1 cellular context compared by ENCODE assay signal in genomic region chr5:181223041-181223728, GRCh38.
TF ChIP-seq lines count a peak whose summit lies in the region.

Gene TRIM41 (plus strand): TSS chr5:181223281. CDS start chr5:181224000, 719 bp downstream.

TF ChIP-seq in HepG2, 621 proteins besides CTCF, POLR2A, EP300 and RAD21 (continued from another document and continues in another):
- TF ChIP-seq ZNF776 (CRISPR knock-in tag; IDR thresholded peaks at IDR 0.05) (peak; percentile 85), ZNF281 (CRISPR knock-in tag; IDR thresholded peaks at IDR 0.05; ENCODE audit: borderline replicate concordance) (no peak), HHEX (CRISPR knock-in tag; IDR thresholded peaks at IDR 0.05) (no peak), TOPORS (CRISPR knock-in tag; IDR thresholded peaks at IDR 0.05) (no peak), ZNF337 (CRISPR knock-in tag; IDR thresholded peaks at IDR 0.05; ENCODE audit: borderline replicate concordance, low read depth) (no peak), U2AF1 (optimal IDR thresholded peaks at IDR 0.05; ENCODE audit: low read depth, low read length) (peak; percentile 100), ZNF660 (CRISPR knock-in tag; IDR thresholded peaks at IDR 0.05; ENCODE audit: borderline replicate concordance, low read depth) (no peak), NCOA5 (CRISPR knock-in tag; IDR thresholded peaks at IDR 0.05) (no peak), ZNF34 (CRISPR knock-in tag; IDR thresholded peaks at IDR 0.05; ENCODE audit: borderline replicate concordance) (no peak; the same call in 1 of the 2 replicates), KDM1A (CRISPR knock-in tag; IDR thresholded peaks at IDR 0.05) (no peak), ZNF383 (CRISPR knock-in tag; IDR thresholded peaks at IDR 0.05; ENCODE audit: borderline replicate concordance) (peak; percentile 89; the same call in 1 of the 2 replicates), ZNF205 (CRISPR knock-in tag; IDR thresholded peaks at IDR 0.05) (0 out of 2 replicates have a peak, but pooled peaks have one; percentile 16), ZC3H13 (CRISPR knock-in tag; IDR thresholded peaks at IDR 0.05) (0 out of 2 replicates have a peak, but pooled peaks have one; percentile 17), ZNF550 (CRISPR knock-in tag; IDR thresholded peaks at IDR 0.05; ENCODE audit: borderline replicate concordance) (0 out of 2 replicates have a peak, but pooled peaks have one; percentile 51), TSC22D2 (CRISPR knock-in tag; IDR thresholded peaks at IDR 0.05; ENCODE audit: borderline replicate concordance) (no peak), ZNF770 (CRISPR knock-in tag; IDR thresholded peaks at IDR 0.05) (0 out of 2 replicates have a peak, but pooled peaks have one; percentile 37), ZBTB37 (CRISPR knock-in tag; IDR thresholded peaks at IDR 0.05) (0 out of 2 replicates have a peak, but pooled peaks have one; percentile 37), ZNF446 (CRISPR knock-in tag; IDR thresholded peaks at IDR 0.05) (no peak; the same call in 1 of the 2 replicates), EZH2 (conservative IDR thresholded peaks at IDR 0.05; ENCODE audit: low read depth, low read length) (no peak), ZNF503 (CRISPR knock-in tag; IDR thresholded peaks at IDR 0.05) (no peak; the same call in 1 of the 2 replicates), SNAPC2 (CRISPR knock-in tag; IDR thresholded peaks at IDR 0.05) (peak; percentile 86), FOXO1 (CRISPR knock-in tag; IDR thresholded peaks at IDR 0.05) (peak; percentile 18), ZBED4 (CRISPR knock-in tag; IDR thresholded peaks at IDR 0.05; ENCODE audit: borderline replicate concordance) (no peak; the same call in 1 of the 2 replicates), JDP2 (CRISPR knock-in tag; IDR thresholded peaks at IDR 0.05; ENCODE audit: borderline replicate concordance) (no peak; the same call in 1 of the 2 replicates), NFE2L2 (IDR thresholded peaks at IDR 0.05; ENCODE audit: low read length) (0 out of 2 replicates have a peak, but pooled peaks have one; percentile 3), NCOA2 (CRISPR knock-in tag; IDR thresholded peaks at IDR 0.05) (peak; percentile 11; the same call in 1 of the 2 replicates), FLYWCH1 (CRISPR knock-in tag; IDR thresholded peaks at IDR 0.05) (no peak), ZNF639 (CRISPR knock-in tag; conservative IDR thresholded peaks at IDR 0.05) (peak; percentile 93), MLLT10 (CRISPR knock-in tag; IDR thresholded peaks at IDR 0.05) (no peak), ZNF572 (CRISPR knock-in tag; IDR thresholded peaks at IDR 0.05) (no peak), GTF3A (CRISPR knock-in tag; conservative IDR thresholded peaks at IDR 0.05) (0 out of 2 replicates have a peak, but pooled peaks have one; percentile 56), HMGXB4 (CRISPR knock-in tag; IDR thresholded peaks at IDR 0.05; ENCODE audit: borderline replicate concordance in 1 of 2, low read depth in 1 of 2) (peak; percentile 21 to 80; a peak in 3 of 4 replicates), ZNF775 (CRISPR knock-in tag; IDR thresholded peaks at IDR 0.05; ENCODE audit: borderline replicate concordance) (no peak), ZNF737 (CRISPR knock-in tag; IDR thresholded peaks at IDR 0.05; ENCODE audit: borderline replicate concordance) (no peak), JUN (CRISPR knock-in tag; IDR thresholded peaks at IDR 0.05) (peak; percentile 62; the same call in 1 of the 2 replicates), HNF1A (IDR thresholded peaks at IDR 0.05; ENCODE audit: low read depth) (0 out of 2 replicates have a peak, but pooled peaks have one; percentile 32), HNF1A (CRISPR knock-in tag; IDR thresholded peaks at IDR 0.05; ENCODE audit: borderline replicate concordance) (peak; percentile 80), XBP1 (CRISPR knock-in tag; IDR thresholded peaks at IDR 0.05) (no peak), ESRRA (CRISPR knock-in tag; IDR thresholded peaks at IDR 0.05; ENCODE audit: low read depth) (peak; percentile 43; the same call in 1 of the 2 replicates)
